16 cellular contexts compared by ENCODE assay signal in the genomic region with DNA sequence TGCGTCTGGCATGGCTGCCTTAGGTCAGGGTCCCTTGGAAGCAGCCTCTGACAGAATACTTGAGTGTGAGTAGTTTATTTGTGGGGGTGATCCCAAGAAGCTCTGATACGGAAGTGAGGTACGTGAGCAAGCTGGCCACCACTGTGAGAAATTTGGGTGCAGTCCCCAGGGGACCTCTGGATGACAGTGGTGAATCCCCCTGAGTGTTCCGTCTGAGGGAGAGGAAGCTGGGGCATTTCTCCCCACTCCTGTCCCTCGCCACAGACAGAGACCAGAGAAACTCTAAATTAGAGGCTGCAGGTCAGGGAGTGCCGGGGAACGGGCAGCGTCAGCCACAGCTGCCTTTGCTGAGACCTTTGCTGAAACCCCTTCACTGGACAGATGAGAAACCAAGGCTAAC.
A peak's percentile ranks its signal among the peaks of the same experiment; 100 is the strongest.
DNase-seq lines count a peak whose midpoint lies in the region; ATAC-seq and TF ChIP-seq lines count a peak whose summit lies in the region.
"Had no signal": no experiment of that assay in that cellular context is flagged by ENCODE, and none has a peak within 500 bp of the region (broad histone marks: within the 10 kb centered on the region; RNA-seq: fewer than 3 reads in every experiment).

No MANE protein-coding gene starts in this region.

- no peak overlapping the region for H3K4me3 Mint-ChIP-seq in natural killer cell treated with Interleukin-12 subunit alpha and Interleukin-12 subunit beta and Interleukin-15 and Interleukin-18, amount 100 ng/mL, for 72 hours
- H3K4me3 Mint-ChIP-seq in natural killer cell (no peak overlapping the region), memory B cell (peak overlapping the region; percentile 34)
- H3K4me3 Mint-ChIP-seq: CD4-positive, CD25-positive, alpha-beta regulatory T cell; H9 had no signal

- no peaks in the 10 kb centered on the region for H3K36me3 ChIP-seq in sigmoid colon

- DNase-seq in natural killer cell treated with Interleukin-12 subunit alpha and Interleukin-12 subunit beta and Interleukin-15 and Interleukin-18, amount 100 ng/mL, for 72 hours (ENCODE audit: low spot score) = peak; percentile 29
- DNase-seq in natural killer cell = no peak
- no peak for DNase-seq in memory B cell (ENCODE audit: low spot score in 2 of 2)
- peak; percentile 24 for DNase-seq in sigmoid colon
- no peak for DNase-seq in middle frontal gyrus (ENCODE audit: extremely low spot score, low spot score)
- DNase-seq in activated effector memory CD4-positive, alpha-beta T cell treated with Interleukin-2 at 50 U/mL for 16 hours = no peak
- DNase-seq in ACHN = no peak
- DNase-seq: CD4-positive, CD25-positive, alpha-beta regulatory T cell; EL; H9; NCI-H187; NCI-H69 had no signal

- TF ChIP-seq POLR2A in sigmoid colon (IDR thresholded peaks at IDR 0.05) = no peak

- intact Hi-C loops in natural killer cell (cut with micrococcal nuclease) = no loop called here
- intact Hi-C loops in sigmoid colon (cut with DNase I) = no loop called here

- TF ChIP-seq CTCF in natural killer cell (IDR thresholded peaks at IDR 0.05) = no peak
- no peak for TF ChIP-seq CTCF in sigmoid colon (IDR thresholded peaks at IDR 0.05)

- H3K4me3 ChIP-seq in sigmoid colon = no peak overlapping the region
- H3K4me3 ChIP-seq: A549 had no signal

- H3K4me1 Mint-ChIP-seq in natural killer cell treated with Interleukin-12 subunit alpha and Interleukin-12 subunit beta and Interleukin-15 and Interleukin-18, amount 100 ng/mL, for 72 hours (ENCODE audit: low read depth in 2 of 2) = peaks cover 0 to 3% of the 10 kb centered on the region in 2 donors
- no peaks in the 10 kb centered on the region for H3K4me1 Mint-ChIP-seq in natural killer cell
- peaks cover 13% of the 10 kb centered on the region for H3K4me1 Mint-ChIP-seq in memory B cell
- H3K4me1 Mint-ChIP-seq: CD4-positive, CD25-positive, alpha-beta regulatory T cell; H9 had no signal

- no peaks in the 10 kb centered on the region for H3K36me3 Mint-ChIP-seq in natural killer cell treated with Interleukin-12 subunit alpha and Interleukin-12 subunit beta and Interleukin-15 and Interleukin-18, amount 100 ng/mL, for 72 hours
- no peaks in the 10 kb centered on the region for H3K36me3 Mint-ChIP-seq in natural killer cell
- H3K36me3 Mint-ChIP-seq in memory B cell = no peaks in the 10 kb centered on the region
- H3K36me3 Mint-ChIP-seq: CD4-positive, CD25-positive, alpha-beta regulatory T cell; IgD-negative memory B cell had no signal

- TF ChIP-seq EP300 in sigmoid colon (IDR thresholded peaks at IDR 0.05) = no peak

- 77 to 86% methylated on average over 8 of the region's 8 CpGs for WGBS in sigmoid colon, 2 donors

- H3K9me3 Mint-ChIP-seq in natural killer cell treated with Interleukin-12 subunit alpha and Interleukin-12 subunit beta and Interleukin-15 and Interleukin-18, amount 100 ng/mL, for 72 hours = no peaks in the 10 kb centered on the region
- H3K9me3 Mint-ChIP-seq in natural killer cell (no peaks in the 10 kb centered on the region), memory B cell (no peaks in the 10 kb centered on the region)
- H3K9me3 Mint-ChIP-seq: CD4-positive, CD25-positive, alpha-beta regulatory T cell; IgD-negative memory B cell had no signal

- ATAC-seq in natural killer cell treated with Interleukin-12 subunit alpha and Interleukin-12 subunit beta and Interleukin-15 and Interleukin-18, amount 100 ng/mL, for 72 hours = no peak
- no peak for ATAC-seq in natural killer cell
- ATAC-seq in memory B cell (ENCODE audit: low read depth) = peak; percentile 55
- no peak for ATAC-seq in HG03108 (IDR thresholded peaks at IDR 0.05; ENCODE audit: unreplicated experiment)
- ATAC-seq: A549 had no signal

- in situ Hi-C loops in ACHN (cut with HindIII; ENCODE audit: low pct_ligation_motif_present, low pct_unique_long_range_greater_than_20kb, low sequenced_read_pairs) = no loop called here

- no peaks in the 10 kb centered on the region for H3K4me1 ChIP-seq in sigmoid colon
- H3K4me1 ChIP-seq: A549, Caco-2 had no signal

- no peaks in the 10 kb centered on the region for H3K27me3 ChIP-seq in sigmoid colon

- no peak overlapping the region for H3K27ac ChIP-seq in sigmoid colon
- H3K27ac ChIP-seq: A549 had no signal

- no peak overlapping the region for H3K27ac Mint-ChIP-seq in natural killer cell treated with Interleukin-12 subunit alpha and Interleukin-12 subunit beta and Interleukin-15 and Interleukin-18, amount 100 ng/mL, for 72 hours
- H3K27ac Mint-ChIP-seq in natural killer cell (no peak overlapping the region), memory B cell (no peak overlapping the region)
- H3K27ac Mint-ChIP-seq: CD4-positive, CD25-positive, alpha-beta regulatory T cell had no signal

- H3K9me3 ChIP-seq in sigmoid colon = no peaks in the 10 kb centered on the region
- H3K9me3 ChIP-seq: A549, Caco-2 had no signal

- H3K27me3 Mint-ChIP-seq in natural killer cell treated with Interleukin-12 subunit alpha and Interleukin-12 subunit beta and Interleukin-15 and Interleukin-18, amount 100 ng/mL, for 72 hours = no peaks in the 10 kb centered on the region
- peaks cover 0 to 16% of the 10 kb centered on the region in 2 donors for H3K27me3 Mint-ChIP-seq in natural killer cell (ENCODE audit: low read depth in 2 of 2)
- H3K27me3 Mint-ChIP-seq in memory B cell = peaks cover 16% of the 10 kb centered on the region

Comparison
In these comparisons a context has a peak if more than half of its experiments do, and no peak if none do; other contexts are left out.
1. DNase-seq: peak in natural killer cell treated with Interleukin-12 subunit alpha and Interleukin-12 subunit beta and Interleukin-15 and Interleukin-18, amount 100 ng/mL, for 72 hours (single experiment) and sigmoid colon (single experiment); none in natural killer cell (single experiment), memory B cell (0 of 2), middle frontal gyrus (single experiment), activated effector memory CD4-positive, alpha-beta T cell treated with Interleukin-2 at 50 U/mL for 16 hours (single experiment) and ACHN (single experiment).